2 cellular contexts compared by ENCODE assay signal in genomic region chr16:18956658-18957241, GRCh38. TPM values are rescaled to one million over a fixed set of nuclear protein-coding genes. Genes with fewer than 3 reads are reported as not detected.
"Had no signal": no experiment of that assay in that cellular context is flagged by ENCODE, and none has a peak within 500 bp of the region (broad histone marks: within the 10 kb centered on the region; RNA-seq: fewer than 3 reads in every experiment).

No MANE protein-coding gene starts in this region.

RNA-seq across cellular contexts. Expression of gene TMC7, which starts 27.0 kb away (rescaled TPM):
- total RNA-seq: activated CD8-positive, alpha-beta memory T cell treated with anti-CD3 and anti-CD28 coated beads for 36 hours; activated naive CD8-positive, alpha-beta T cell treated with anti-CD3 and anti-CD28 coated beads, Interleukin-2, amount 10 ng/mL, durations not matched to agents 7 days and 5 days had no signal
